ENCODE assay signal across 8 cellular contexts in the genomic region with DNA sequence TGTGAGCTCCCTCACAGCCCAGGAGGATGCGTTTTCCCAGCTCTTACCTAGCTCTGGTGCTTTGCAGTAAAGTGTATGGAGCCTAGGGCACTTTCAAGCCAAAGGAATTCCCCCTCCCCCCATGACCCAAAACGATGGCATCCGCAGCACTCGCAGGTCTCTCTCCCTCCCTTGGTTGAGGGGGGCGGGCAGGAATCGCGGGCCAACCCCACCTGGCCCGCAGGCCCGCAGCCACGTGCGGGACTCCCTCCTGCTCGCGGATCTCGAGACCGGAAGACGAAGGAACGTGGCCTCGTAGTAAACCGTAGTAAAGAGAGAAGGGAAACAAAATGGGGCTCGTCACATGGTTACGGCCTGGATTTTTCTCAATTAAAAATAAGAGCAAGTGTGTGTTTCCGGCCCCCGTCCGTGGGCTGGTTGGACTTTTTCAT. TPM values are rescaled to one million over a fixed set of nuclear protein-coding genes. Genes with fewer than 3 reads are reported as not detected.
DNase-seq lines count a peak whose midpoint lies in the region; ATAC-seq and TF ChIP-seq lines count a peak whose summit lies in the region.

No MANE protein-coding gene starts in this region.

- H3K27me3 ChIP-seq in breast epithelium: no peaks in the 10 kb centered on the region

- TF ChIP-seq CTCF in breast epithelium (IDR thresholded peaks at IDR 0.05): no peak

- peak; percentile 58 for ATAC-seq in GM19023 (IDR thresholded peaks at IDR 0.05; ENCODE audit: unreplicated experiment)
- ATAC-seq in HG03097 (IDR thresholded peaks at IDR 0.05; ENCODE audit: low FRiP score, unreplicated experiment): peak; percentile 53

- peak overlapping the region; percentile 55 to 88 (median 87) for H3K4me3 ChIP-seq in breast epithelium

- H3K9me3 ChIP-seq in breast epithelium: no peaks in the 10 kb centered on the region

- DNase-seq in COR-L47 (lab: John Stamatoyannopoulos, UW): peak; percentile 39
- peak; percentile 78 for DNase-seq in NCI-H748 (lab: John Stamatoyannopoulos, UW; ENCODE audit: unreplicated experiment)
- DNase-seq in breast epithelium (ENCODE audit: low spot score in 2 of 2): peak in 1 of 2 donors; percentile 50
- peak; percentile 66 for DNase-seq in islet precursor cell
- peak; percentile 27 to 29 for DNase-seq in stimulated activated CD8-positive, alpha-beta memory T cell treated with anti-CD3 and anti-CD28 coated beads, Interleukin-15, amount 100 ng/mL, for 4 hours (ENCODE audit: low read depth in 2 of 2)
- DNase-seq in HuH-7 (ENCODE audit: low spot score): no peak

- intact Hi-C loops in breast epithelium (cut with DNase I; ENCODE audit: low total_unique reads): loop anchor here (10.0 kb wide), 1 partner anchor 46 kb away; no protein-coding TSS in a partner anchor

- no peak for TF ChIP-seq POLR2A in breast epithelium (IDR thresholded peaks at IDR 0.05)

- no peaks in the 10 kb centered on the region for H3K36me3 ChIP-seq in breast epithelium

- H3K27ac ChIP-seq in breast epithelium: peak overlapping the region; percentile 94 to 95

- peaks cover 0 to 3% of the 10 kb centered on the region in 2 donors for H3K4me1 ChIP-seq in breast epithelium

RNA-seq across cellular contexts. Expression of gene IRS1, which starts 8.5 kb away (rescaled TPM):
- total RNA-seq in breast epithelium: 10 to 100 TPM; 18.4 to 48.3 (median 22.3) TPM

RNA-seq across cellular contexts. Expression of gene RHBDD1, which starts 44.8 kb away (rescaled TPM):
- total RNA-seq in breast epithelium: 10 to 100 TPM; 17.9 to 46.2 (median 20.0) TPM
